Comparison of ENCODE assay signal across 31 cellular contexts in genomic region chr22:21902296-21903087, GRCh38. TPM values are rescaled to one million over a fixed set of nuclear protein-coding genes. Genes with fewer than 3 reads are reported as not detected.
DNase-seq lines count a peak whose midpoint lies in the region; ATAC-seq, FAIRE-seq and TF ChIP-seq lines count a peak whose summit lies in the region.
"Had no signal": no experiment of that assay in that cellular context is flagged by ENCODE, and none has a peak within 500 bp of the region (broad histone marks: within the 10 kb centered on the region; RNA-seq: fewer than 3 reads in every experiment).

No MANE protein-coding gene starts in this region.

- H3K18ac ChIP-seq in trophoblast cell (ENCODE audit: low read length) = no peak overlapping the region

- ATAC-seq in HG03558 (IDR thresholded peaks at IDR 0.05; ENCODE audit: extremely low read depth, unreplicated experiment) = peak; percentile 70
- no peak for ATAC-seq in GM19397 (IDR thresholded peaks at IDR 0.05; ENCODE audit: unreplicated experiment)
- ATAC-seq: effector memory CD8-positive, alpha-beta T cell; HCT116; left cardiac atrium; mucosa of descending colon; PC-3 had no signal

- H2BK5ac ChIP-seq in trophoblast cell (ENCODE audit: low read depth, low read length, poor library complexity) = no peak overlapping the region

- H3K14ac ChIP-seq in trophoblast cell (ENCODE audit: low read length) = no peak overlapping the region

- no peak overlapping the region for H2AK5ac ChIP-seq in trophoblast cell (ENCODE audit: low read length)

- no peak overlapping the region for H4K12ac ChIP-seq in trophoblast cell (ENCODE audit: low read depth, low read length)

- H3K23ac ChIP-seq in trophoblast cell (ENCODE audit: low read length) = no peak overlapping the region

- no CpG with 5 or more reads among the region's 12 CpGs for whole genome bisulfite sequencing in trophoblast cell (ENCODE audit: extremely low coverage, insufficient coverage, insufficient read length)

- H3K79me2 ChIP-seq in trophoblast cell (ENCODE audit: control insufficient read depth, insufficient read depth, low read length, poor library complexity) = no peaks in the 10 kb centered on the region

- no peaks in the 10 kb centered on the region for H3K79me1 ChIP-seq in trophoblast cell (ENCODE audit: low read length)

- FAIRE-seq in HTR-8/SVneo (lab: Jason Lieb, UNC) = no peak
- FAIRE-seq: urothelium cell line had no signal

- H3K4me1 ChIP-seq in trophoblast cell (ENCODE audit: control insufficient read depth in 1 of 2, insufficient read depth in 2 of 2, low read length in 2 of 2) = no peaks in the 10 kb centered on the region

- H2BK120ac ChIP-seq in trophoblast cell (ENCODE audit: insufficient read depth, low read length, poor library complexity) = no peak overlapping the region

- no peaks in the 10 kb centered on the region for H3K9me3 ChIP-seq in trophoblast cell (ENCODE audit: insufficient read depth, low read depth, low read length)
- H3K9me3 ChIP-seq: MG63, mucosa of descending colon, ovary had no signal

- no peaks in the 10 kb centered on the region for H3K36me3 ChIP-seq in trophoblast cell (ENCODE audit: control insufficient read depth in 1 of 2, insufficient read depth in 2 of 2, low read length in 2 of 2)
- H3K36me3 ChIP-seq: MG63, ovary had no signal

- no peak overlapping the region for H2BK12ac ChIP-seq in trophoblast cell (ENCODE audit: low read length)

- no peak overlapping the region for H3K9ac ChIP-seq in trophoblast cell (ENCODE audit: low read length)
- H3K9ac ChIP-seq: KMS-11 had no signal

- no peak overlapping the region for H2AFZ ChIP-seq in trophoblast cell (ENCODE audit: insufficient read depth, low read length, poor library complexity)

- H4K91ac ChIP-seq in trophoblast cell (ENCODE audit: low read depth, low read length) = no peak overlapping the region

- no peak for TF ChIP-seq CTCF in GM12865 (IDR thresholded peaks at IDR 0.05; ENCODE audit: insufficient read depth, low read depth, low read length, missing control alignments)

- no peak overlapping the region for H4K8ac ChIP-seq in trophoblast cell (ENCODE audit: low read depth, low read length)

- DNase-seq in GM12865 (ENCODE audit: low read depth) (peak; percentile 83), GM19238 (ENCODE audit: insufficient read length, low spot score) (peak; percentile 39), trophoblast cell (peak; percentile 75 to 88), NCI-H1105 (lab: John Stamatoyannopoulos, UW) (no peak), HTR-8/SVneo (ENCODE audit: insufficient read length, low spot score) (no peak), DMS153 treated with DMSO at 0.1 percent for 48 hours (lab: John Stamatoyannopoulos, UW; ENCODE audit: unreplicated experiment) (no peak)
- DNase-seq: activated CD4-positive, alpha-beta memory T cell treated with anti-CD3 and anti-CD28 coated beads for 36 hours; activated CD4-positive, CD25-positive, alpha-beta regulatory T cell treated with anti-CD3 and anti-CD28 coated beads, Interleukin-2, amount 50 U/mL, for 72 hours; activated CD8-positive, alpha-beta memory T cell treated with anti-CD3 and anti-CD28 coated beads, Interleukin-2, amount 50 U/mL, for 4 hours; activated naive CD4-positive, alpha-beta T cell treated with Interleukin-2 at 50 U/mL for 16 hours; CD4-positive, alpha-beta memory T cell; central memory CD4-positive, alpha-beta T cell; effector memory CD8-positive, alpha-beta T cell; immature natural killer cell; left cardiac atrium; MG63; mucosa of descending colon; NCI-H1417 treated with DMSO at 0.1 percent for 48 hours; NCI-H2029 treated with DMSO at 0.1 percent for 48 hours; NCI-H526; NK-92 treated with Interleukin-12 subunit alpha and Interleukin-12 subunit beta, amount 100 ng/mL, for 24 hours; ovary; PC-3; stimulated activated naive CD4-positive, alpha-beta T cell treated with Interleukin-2 at 50 U/mL for 16 hours; T-helper 2 cell had no signal

- H3K4ac ChIP-seq in trophoblast cell (ENCODE audit: low read depth, low read length) = no peak overlapping the region

- H3K4me2 ChIP-seq in trophoblast cell (ENCODE audit: low read length) = no peak overlapping the region
- H3K4me2 ChIP-seq: KMS-11 had no signal

- no peaks in the 10 kb centered on the region for H3K27me3 ChIP-seq in trophoblast cell (ENCODE audit: insufficient read depth, low read length)
- H3K27me3 ChIP-seq: MG63, ovary had no signal

- H3K27ac ChIP-seq in trophoblast cell (ENCODE audit: low read depth, low read length) = no peak overlapping the region
- H3K27ac ChIP-seq: KMS-11, ovary, skin epidermis had no signal

- H3K4me3 ChIP-seq in GM12865 (ENCODE audit: low read depth, low read length) (no peak overlapping the region), trophoblast cell (ENCODE audit: low read depth, low read length) (no peak overlapping the region)
- H3K4me3 ChIP-seq: MG63, mucosa of descending colon, ovary, skin epidermis had no signal

RNA-seq across cellular contexts. Expression of gene MAPK1, which starts 35.0 kb away (rescaled TPM):
- 42.9 and 43.3 TPM in 2 replicates for polyA plus RNA-seq in trophoblast cell (2013)

RNA-seq across cellular contexts. Expression of gene PPM1F, which starts 50.2 kb away (rescaled TPM):
- 10.9 TPM in 2 replicates for polyA plus RNA-seq in trophoblast cell (2013)

Comparison
In these comparisons a context has a peak if more than half of its experiments do, and no peak if none do; other contexts are left out.
1. DNase-seq: peak in GM12865 (single experiment), GM19238 (single experiment) and trophoblast cell (2 of 2); none in NCI-H1105 (single experiment), HTR-8/SVneo (single experiment) and DMS153 treated with DMSO at 0.1 percent for 48 hours (single experiment).